ENCODE assay signal across 24 cellular contexts in genomic region chr7:48904975-48905374, GRCh38. TPM values are rescaled to one million over a fixed set of nuclear protein-coding genes. Genes with fewer than 3 reads are reported as not detected.
DNase-seq lines count a peak whose midpoint lies in the region; ATAC-seq and TF ChIP-seq lines count a peak whose summit lies in the region.
"Had no signal": no experiment of that assay in that cellular context is flagged by ENCODE, and none has a peak within 500 bp of the region (broad histone marks: within the 10 kb centered on the region; RNA-seq: fewer than 3 reads in every experiment).

No MANE protein-coding gene starts in this region.

- CTCF ChIA-PET in PC-9 (lab: Charles Lee): no interaction called here

- H3K4me3 ChIP-seq in PC-9: no peak overlapping the region
- H3K4me3 ChIP-seq in GM23248: no peak overlapping the region
- H3K4me3 ChIP-seq: GM12878, MG63, Peyer's patch had no signal

- H3K9me3 ChIP-seq in PC-9 (ENCODE audit: insufficient read depth, low read depth): no peaks in the 10 kb centered on the region
- no peaks in the 10 kb centered on the region for H3K9me3 ChIP-seq in GM23248 (ENCODE audit: low read depth)
- H3K9me3 ChIP-seq: MG63, Peyer's patch had no signal

- no peaks in the 10 kb centered on the region for H3K36me3 ChIP-seq in PC-9 (ENCODE audit: low read depth)
- H3K36me3 ChIP-seq in GM23248 (ENCODE audit: low read depth): no peaks in the 10 kb centered on the region
- H3K36me3 ChIP-seq: MG63, Peyer's patch had no signal

- no peak overlapping the region for H3K9ac ChIP-seq in GM23248
- H3K9ac ChIP-seq: KMS-11 had no signal

- no peaks in the 10 kb centered on the region for H3K79me2 ChIP-seq in PC-9 (ENCODE audit: low read depth)
- H3K79me2 ChIP-seq in GM23248 (ENCODE audit: insufficient read depth): no peaks in the 10 kb centered on the region

- peak overlapping the region; percentile 2; the same call in 1 of the 2 replicates for H3K4me2 ChIP-seq in PC-9
- no peak overlapping the region for H3K4me2 ChIP-seq in GM23248 (ENCODE audit: unreplicated experiment)
- H3K4me2 ChIP-seq: KMS-11 had no signal

- peak; percentile 8 for DNase-seq in DMS53 (lab: John Stamatoyannopoulos, UW)
- no peak for DNase-seq in DMS53 treated with DMSO at 0.1 percent for 48 hours (lab: John Stamatoyannopoulos, UW; ENCODE audit: unreplicated experiment)
- DNase-seq in PC-9: no peak
- DNase-seq in kidney glomerular epithelial cell (lab: John Stamatoyannopoulos, UW): peak; percentile 4
- no peak for DNase-seq in posterior cingulate gyrus
- no peak for DNase-seq in GM23248
- DNase-seq: CD4-positive, alpha-beta memory T cell; DND-41; MG63; NCI-H1417 treated with DMSO at 0.1 percent for 48 hours; NCI-H2029; NCI-H2171; NCI-H446; NK-92 treated with Interleukin-12 subunit alpha and Interleukin-12 subunit beta, amount 100 ng/mL, for 24 hours; Peyer's patch; T-cell had no signal

- H4K20me1 ChIP-seq in PC-9 (ENCODE audit: insufficient read depth) (no peaks in the 10 kb centered on the region), GM23248 (ENCODE audit: insufficient read depth) (no peaks in the 10 kb centered on the region)

- TF ChIP-seq CTCF in PC-9 (conservative IDR thresholded peaks at IDR 0.05): no peak

- H3K9me2 ChIP-seq in PC-9 (ENCODE audit: insufficient read depth) (no peaks in the 10 kb centered on the region), GM23248 (ENCODE audit: insufficient read depth) (no peaks in the 10 kb centered on the region)

- H3K4me1 ChIP-seq in PC-9 (replicated peaks; ENCODE audit: insufficient read depth) (no peaks in the 10 kb centered on the region), GM23248 (ENCODE audit: insufficient read depth) (no peaks in the 10 kb centered on the region)
- H3K4me1 ChIP-seq: Peyer's patch had no signal

- WGBS in GM23248 (ENCODE audit: low coverage in 1 of 2, low lambda C conversion rate in 2 of 2, missing lambda C conversion rate in 2 of 2), 2 experiments: 63 to 75% methylated on average over 1 of the region's 1 CpG

- BruUV-seq in PC-9 (replicated peaks; lab: Mats Ljungman, UMichigan): no TSS peak

- no peaks in the 10 kb centered on the region for H3F3A ChIP-seq in PC-9 (ENCODE audit: insufficient read depth, low read depth)
- no peaks in the 10 kb centered on the region for H3F3A ChIP-seq in GM23248 (ENCODE audit: insufficient read depth)

- H3K27ac ChIP-seq in PC-9: no peak overlapping the region
- H3K27ac ChIP-seq in GM23248: no peak overlapping the region
- H3K27ac ChIP-seq: 22Rv1, KMS-11, Peyer's patch had no signal

- intact Hi-C loops in PC-9 (cut with micrococcal nuclease; ENCODE audit: unreplicated experiment) (no loop called here), posterior cingulate gyrus (cut with DNase I) (no loop called here)

- no peak overlapping the region for H2AFZ ChIP-seq in PC-9
- no peak overlapping the region for H2AFZ ChIP-seq in GM23248

- no peaks in the 10 kb centered on the region for H3K27me3 ChIP-seq in PC-9 (ENCODE audit: insufficient read depth, low read depth)
- H3K27me3 ChIP-seq in GM23248 (replicated peaks; ENCODE audit: insufficient read depth): no peaks in the 10 kb centered on the region
- H3K27me3 ChIP-seq: MG63, Peyer's patch had no signal

- ATAC-seq in SK-N-SH treated with all-trans-retinoic acid at 6 μM for 48 hours (no peak), HG03460 (IDR thresholded peaks at IDR 0.05; ENCODE audit: unreplicated experiment) (no peak)
- ATAC-seq: GM12878, HCT116, Right ventricle myocardium inferior, T-cell had no signal

- POLR2A ChIA-PET in PC-9 (lab: Charles Lee; ENCODE audit: unreplicated experiment): no interaction called here

- in situ Hi-C loops in GM23248 (cut with MboI): no loop called here

TF ChIP-seq in SK-N-SH treated with all-trans-retinoic acid at 6 μM for 48 hours, 23 proteins besides CTCF, POLR2A, EP300 and RAD21:
- TF ChIP-seq ZC3H10 (CRISPR knock-in tag; IDR thresholded peaks at IDR 0.05) (no peak), ZFP30 (CRISPR knock-in tag; IDR thresholded peaks at IDR 0.05) (no peak)

RNA-seq across cellular contexts. Expression of gene CDC14C, which starts 19.4 kb away (rescaled TPM):
- not detected in 2 replicates for total RNA-seq in PC-9 (2021)
- 0.11 TPM in 1 of 2 replicates, not detected in the other for total RNA-seq in GM23248 (2014; rRNA removed; shearing (Covaris generic))
- not detected in 2 replicates for polyA plus RNA-seq in GM23248 (2016; fragmentation: Nextera tagmentation; extraction: Ambion mirVana)
- total RNA-seq: CD4-positive, alpha-beta memory T cell; GM12878; Peyer's patch; Right ventricle myocardium inferior; T-cell had no signal
- polyA plus RNA-seq: BJ; CD4-positive, alpha-beta memory T cell had no signal

Comparison
In these comparisons a context has a peak if more than half of its experiments do, and no peak if none do; other contexts are left out.
1. DNase-seq: peak in DMS53 (single experiment) and kidney glomerular epithelial cell (single experiment); none in DMS53 treated with DMSO at 0.1 percent for 48 hours (single experiment), PC-9 (0 of 2), posterior cingulate gyrus (0 of 10) and GM23248 (single experiment).